In genomic region chr4:4384837-4385236, GRCh38 we compare ENCODE assay signal across 10 cellular contexts. TPM values are rescaled to one million over a fixed set of nuclear protein-coding genes. Genes with fewer than 3 reads are reported as not detected.
DNase-seq lines count a peak whose midpoint lies in the region; ATAC-seq and TF ChIP-seq lines count a peak whose summit lies in the region.
"Had no signal": no experiment of that assay in that cellular context is flagged by ENCODE, and none has a peak within 500 bp of the region (broad histone marks: within the 10 kb centered on the region; RNA-seq: fewer than 3 reads in every experiment).

No MANE protein-coding gene starts in this region.

- H3K9me3 ChIP-seq in HAP-1 = no peaks in the 10 kb centered on the region

- peaks cover 11% of the 10 kb centered on the region for H3K27me3 ChIP-seq in HAP-1 (ENCODE audit: low read depth)

- H3K36me3 Mint-ChIP-seq in WTC11 = no peaks in the 10 kb centered on the region

- H3K4me1 Mint-ChIP-seq in WTC11 = peaks cover 27% of the 10 kb centered on the region

- peak overlapping the region; percentile 58 for H3K4me3 Mint-ChIP-seq in WTC11
- H3K4me3 Mint-ChIP-seq: stimulated activated naive CD8-positive, alpha-beta T cell treated with anti-CD3 and anti-CD28 coated beads, Interleukin-15, Interleukin-2, amounts not matched to agents 100 ng/mL and 50 ng/mL, for 24 hours had no signal

- H3K27ac Mint-ChIP-seq in WTC11 = no peak overlapping the region
- H3K27ac Mint-ChIP-seq: stimulated activated naive CD8-positive, alpha-beta T cell treated with anti-CD3 and anti-CD28 coated beads, Interleukin-15, Interleukin-2, amounts not matched to agents 100 ng/mL and 50 ng/mL, for 24 hours had no signal

- H3K4me1 ChIP-seq in HAP-1 = no peaks in the 10 kb centered on the region; the same call in 1 of the 2 replicates

- in situ Hi-C loops in HAP-1 (cut with MboI; ENCODE audit: low sequenced_read_pairs) = no loop called here

- CTCF ChIA-PET in WTC11 (lab: Charles Lee) = interaction anchor here (0.5 to 3.0 kb wide), 27 partner anchors 9 to 490 kb away, joined by 3 to 27 read pairs (median 4); no protein-coding TSS in a partner anchor

- peak; percentile 56 for ATAC-seq in WTC11
- ATAC-seq in GM19395 (IDR thresholded peaks at IDR 0.05; ENCODE audit: unreplicated experiment) = no peak
- ATAC-seq in HG03521 (IDR thresholded peaks at IDR 0.05; ENCODE audit: unreplicated experiment) = no peak

- no peaks in the 10 kb centered on the region for H3K9me3 Mint-ChIP-seq in WTC11
- H3K9me3 Mint-ChIP-seq: stimulated activated naive CD8-positive, alpha-beta T cell treated with anti-CD3 and anti-CD28 coated beads, Interleukin-15, Interleukin-2, amounts not matched to agents 100 ng/mL and 50 ng/mL, for 24 hours had no signal

- 0 out of 2 replicates have a peak, but pooled peaks have one; percentile 46 for TF ChIP-seq CTCF in WTC11 (IDR thresholded peaks at IDR 0.05)

- H3K27me3 Mint-ChIP-seq in WTC11 (ENCODE audit: low read depth) = peaks cover 64% of the 10 kb centered on the region

- H3K4me3 ChIP-seq in HAP-1 = no peak overlapping the region

- peak; percentile 35 for DNase-seq in COLO829 (ENCODE audit: low spot score)
- peak; percentile 16 to 75 for DNase-seq in HAP-1 (ENCODE audit: low spot score in 2 of 2)
- peak; percentile 84 for DNase-seq in WTC11 (ENCODE audit: low spot score)
- peak; percentile 89 for DNase-seq in islet precursor cell
- DNase-seq in activated gamma-delta T cell treated with Interleukin-2 at 50 U/mL for 16 hours = no peak
- no peak for DNase-seq in mucosa of gallbladder (ENCODE audit: low spot score)
- DNase-seq: midbrain had no signal

- POLR2A ChIA-PET in WTC11 (lab: Charles Lee) = no interaction called here

- no peaks in the 10 kb centered on the region; the same call in 1 of the 2 replicates for H3K36me3 ChIP-seq in HAP-1 (replicated peaks)

TF ChIP-seq in WTC11, 78 proteins besides CTCF, POLR2A, EP300 and RAD21:
- TF ChIP-seq CBFB (CRISPR knock-in tag; IDR thresholded peaks at IDR 0.05; ENCODE audit: low read depth) (no peak), OVOL2 (CRISPR knock-in tag; IDR thresholded peaks at IDR 0.05; ENCODE audit: borderline replicate concordance) (no peak), PRDM15 (CRISPR knock-in tag; IDR thresholded peaks at IDR 0.05) (no peak), CDX4 (CRISPR knock-in tag; IDR thresholded peaks at IDR 0.05; ENCODE audit: borderline replicate concordance) (no peak), NR1H2 (CRISPR knock-in tag; IDR thresholded peaks at IDR 0.05) (no peak), MXD4 (CRISPR knock-in tag; IDR thresholded peaks at IDR 0.05; ENCODE audit: borderline replicate concordance) (no peak), ATF2 (CRISPR knock-in tag; IDR thresholded peaks at IDR 0.05; ENCODE audit: borderline replicate concordance, low read depth) (no peak), NR2C2 (CRISPR knock-in tag; IDR thresholded peaks at IDR 0.05) (no peak), ZNF416 (CRISPR knock-in tag; IDR thresholded peaks at IDR 0.05) (no peak), ATF3 (CRISPR knock-in tag; conservative IDR thresholded peaks at IDR 0.05) (no peak), HMGXB4 (CRISPR knock-in tag; IDR thresholded peaks at IDR 0.05) (no peak), AR (CRISPR knock-in tag; IDR thresholded peaks at IDR 0.05) (no peak)

RNA-seq across cellular contexts. Expression of gene NSG1, which starts 2.1 kb away (rescaled TPM):
- total RNA-seq in WTC11 (2021) (20.3 to 24.2 TPM (median 22.3 TPM) in 3 replicates), mucosa of gallbladder (1.6 TPM)

Comparison
In these comparisons a context has a peak if more than half of its experiments do, and no peak if none do; other contexts are left out.
1. DNase-seq: peak in COLO829 (single experiment), HAP-1 (2 of 2), WTC11 (single experiment) and islet precursor cell (single experiment); none in activated gamma-delta T cell treated with Interleukin-2 at 50 U/mL for 16 hours (single experiment) and mucosa of gallbladder (single experiment).